8 cellular contexts compared by ENCODE assay signal in genomic region chr15:49169880-49170597, GRCh38. TPM values are rescaled to one million over a fixed set of nuclear protein-coding genes. Genes with fewer than 3 reads are reported as not detected.
DNase-seq lines count a peak whose midpoint lies in the region; ATAC-seq and TF ChIP-seq lines count a peak whose summit lies in the region.

GALK2 (plus strand) TSS chr15:49170247; CDS start chr15:49170323, 76 bp downstream.

- H3K4me1 ChIP-seq in duodenal mucosa (ENCODE audit: control insufficient read depth in 1 of 2, insufficient read depth in 2 of 2, low read length in 2 of 2): peaks cover 10 to 18% of the 10 kb centered on the region in 2 donors

- no peak for TF ChIP-seq CTCF in lower leg skin (IDR thresholded peaks at IDR 0.05)

- H3K27me3 Mint-ChIP-seq in activated CD4-positive, alpha-beta memory T cell treated with anti-CD3 and anti-CD28 coated beads for 36 hours: no peaks in the 10 kb centered on the region

- H3K27ac ChIP-seq in duodenal mucosa (ENCODE audit: low read depth, low read length): peak within 1 kb of the TSS; percentile 86

- CTCF ChIA-PET in activated CD4-positive, alpha-beta memory T cell treated with anti-CD3 and anti-CD28 coated beads for 36 hours (lab: Charles Lee): interaction anchor here (0.7 to 1.2 kb wide), 7 partner anchors 14 to 1147 kb away, joined by 3 to 7 read pairs (median 4); partner anchors contain the start of genes COPS2 and EID1

- no peaks in the 10 kb centered on the region for H3K36me3 ChIP-seq in duodenal mucosa (ENCODE audit: control insufficient read depth in 1 of 2, insufficient read depth in 2 of 2, low read length in 2 of 2)

- peak within 1 kb of the TSS; percentile 87 for H3K4me3 Mint-ChIP-seq in activated CD4-positive, alpha-beta memory T cell treated with anti-CD3 and anti-CD28 coated beads for 36 hours

- peak; percentile 97 for ATAC-seq in GM19351 (IDR thresholded peaks at IDR 0.05; ENCODE audit: unreplicated experiment)
- ATAC-seq in HG03521 (IDR thresholded peaks at IDR 0.05; ENCODE audit: unreplicated experiment): peak; percentile 91

- POLR2A ChIA-PET in activated CD4-positive, alpha-beta memory T cell treated with anti-CD3 and anti-CD28 coated beads for 36 hours (lab: Charles Lee): interaction anchor here (0.8 to 2.3 kb wide), 7 partner anchors 15 to 1185 kb away, joined by 3 to 48 read pairs (median 3); partner anchors contain the start of genes CEP152, COPS2, DUT and EID1

- H3K4me3 ChIP-seq in duodenal mucosa (ENCODE audit: low read depth in 1 of 2, low read length in 2 of 2): peak within 1 kb of the TSS; percentile 92 to 96
- H3K4me3 ChIP-seq in lower leg skin (ENCODE audit: low read depth, poor library complexity, severe bottlenecking): peak within 1 kb of the TSS; percentile 45

- H3K9me3 ChIP-seq in duodenal mucosa (ENCODE audit: control insufficient read depth in 1 of 2, low read length in 2 of 2): no peaks in the 10 kb centered on the region

- H3K4me1 Mint-ChIP-seq in activated CD4-positive, alpha-beta memory T cell treated with anti-CD3 and anti-CD28 coated beads for 36 hours (ENCODE audit: low read depth): peaks cover 30% of the 10 kb centered on the region

- no peaks in the 10 kb centered on the region for H3K9me3 Mint-ChIP-seq in activated CD4-positive, alpha-beta memory T cell treated with anti-CD3 and anti-CD28 coated beads for 36 hours

- intact Hi-C loops in activated CD4-positive, alpha-beta memory T cell treated with anti-CD3 and anti-CD28 coated beads for 36 hours (cut with micrococcal nuclease): loop anchor here (1.0 to 5.0 kb wide), 4 partner anchors 15 to 452 kb away; partner anchors contain the start of genes COPS2, DTWD1, EID1 and FAM227B
- intact Hi-C loops in lower leg skin (cut with DNase I; ENCODE audit: low total_unique reads): no loop called here

- DNase-seq in C1 segment of cervical spinal cord (lab: John Stamatoyannopoulos, UW) (peak in 13 of 14 donors; percentile 22 to 94 (median 69)), NCI-H748 treated with DMSO at 0.1 percent for 48 hours (lab: John Stamatoyannopoulos, UW) (peak; percentile 53), lower leg skin (ENCODE audit: low spot score in 2 of 2) (peak; percentile 93 to 98)
- DNase-seq in activated CD4-positive, alpha-beta memory T cell treated with anti-CD3 and anti-CD28 coated beads for 36 hours: peak; percentile 92
- DNase-seq in stimulated activated CD4-positive, alpha-beta T cell treated with anti-CD3 and anti-CD28 coated beads, Interleukin-4, amount 100 ng/mL, for 48 hours (ENCODE audit: low read depth in 2 of 2): peak; percentile 64 to 81

- no peaks in the 10 kb centered on the region for H3K27me3 ChIP-seq in duodenal mucosa (ENCODE audit: control insufficient read depth in 1 of 2, insufficient read depth in 2 of 2, low read length in 2 of 2)

- no peaks in the 10 kb centered on the region for H3K36me3 Mint-ChIP-seq in activated CD4-positive, alpha-beta memory T cell treated with anti-CD3 and anti-CD28 coated beads for 36 hours

- WGBS in lower leg skin, 2 donors: 2 to 6% methylated on average over 30 of the region's 30 CpGs

- H3K27ac Mint-ChIP-seq in activated CD4-positive, alpha-beta memory T cell treated with anti-CD3 and anti-CD28 coated beads for 36 hours: peak within 1 kb of the TSS; percentile 88

- peak in 1 of 2 donors; percentile 14 for TF ChIP-seq POLR2A in lower leg skin (IDR thresholded peaks at IDR 0.05)

- H3K9ac ChIP-seq in duodenal mucosa (ENCODE audit: low read depth in 1 of 2, low read length in 2 of 2): peak within 1 kb of the TSS; percentile 81 to 98

RNA-seq across cellular contexts. Expression of gene GALK2, which starts in this region (rescaled TPM):
- total RNA-seq in activated CD4-positive, alpha-beta memory T cell treated with anti-CD3 and anti-CD28 coated beads for 36 hours: 10 to 100 TPM; 31.1 to 33.1 TPM
- total RNA-seq in lower leg skin: 10 to 100 TPM; 20.7 to 35.4 (median 27.8) TPM

Comparison
In these comparisons a context has a peak if more than half of its experiments do, and no peak if none do; other contexts are left out.
1. Peak in every context shown above with its lines: DNase-seq, ATAC-seq, H3K4me3 ChIP-seq and H3K27ac ChIP-seq.